Comparison of ENCODE assay signal across 19 cellular contexts in genomic region chr4:171759274-171759673, GRCh38. TPM values are rescaled to one million over a fixed set of nuclear protein-coding genes. Genes with fewer than 3 reads are reported as not detected.
A peak's percentile ranks its signal among the peaks of the same experiment; 100 is the strongest.
DNase-seq lines count a peak whose midpoint lies in the region; ATAC-seq and TF ChIP-seq lines count a peak whose summit lies in the region.
"Had no signal": no experiment of that assay in that cellular context is flagged by ENCODE, and none has a peak within 500 bp of the region (broad histone marks: within the 10 kb centered on the region; RNA-seq: fewer than 3 reads in every experiment).

No MANE protein-coding gene starts in this region.

- TF ChIP-seq CTCF in lower lobe of right lung (IDR thresholded peaks at IDR 0.05) = no peak
- TF ChIP-seq CTCF in upper lobe of left lung (IDR thresholded peaks at IDR 0.05) = no peak
- no peak for TF ChIP-seq CTCF in BE2C (IDR thresholded peaks at IDR 0.05; ENCODE audit: low read depth, low read length)

- no peak overlapping the region for H3K4me3 ChIP-seq in lower lobe of right lung
- H3K4me3 ChIP-seq in upper lobe of left lung = no peak overlapping the region
- no peak overlapping the region for H3K4me3 ChIP-seq in BE2C (ENCODE audit: low read depth, low read length)
- H3K4me3 ChIP-seq: BLaER1, GM12878, GM23248 had no signal

- TF ChIP-seq POLR2A in upper lobe of left lung (IDR thresholded peaks at IDR 0.05) = no peak

- ATAC-seq in lower lobe of right lung = peak; percentile 85 to 94
- ATAC-seq in upper lobe of left lung (ENCODE audit: low FRiP score in 2 of 2) = peak; percentile 29 to 85
- no peak for ATAC-seq in GM21723 (IDR thresholded peaks at IDR 0.05; ENCODE audit: unreplicated experiment)
- no peak for ATAC-seq in HG03280 (IDR thresholded peaks at IDR 0.05; ENCODE audit: unreplicated experiment)
- ATAC-seq: CD8-positive, alpha-beta T cell; GM12878 had no signal

- TF ChIP-seq EP300 in upper lobe of left lung (IDR thresholded peaks at IDR 0.05) = no peak

- intact Hi-C loops in lower lobe of right lung (cut with DNase I) = no loop called here

- H3K27ac ChIP-seq in lower lobe of right lung (no peak overlapping the region), upper lobe of left lung (no peak overlapping the region)
- H3K27ac ChIP-seq: BLaER1, C4-2B, GM23248 had no signal

- DNase-seq in DMS53 (lab: John Stamatoyannopoulos, UW) = peak; percentile 75
- DNase-seq in NCI-H510A (lab: John Stamatoyannopoulos, UW) = peak; percentile 24
- peak; percentile 51 for DNase-seq in lower lobe of right lung
- DNase-seq in upper lobe of left lung = peak in 1 of 2 donors; percentile 78
- no peak for DNase-seq in BE2C
- DNase-seq: 8988T; CD4-positive, CD25-positive, alpha-beta regulatory T cell; CD8-positive, alpha-beta T cell; DMS 273 treated with DMSO at 0.1 percent for 48 hours; EL; GDM1; GM23248; H7; HCEC 1CT had no signal

- H3K36me3 ChIP-seq in lower lobe of right lung (no peaks in the 10 kb centered on the region), upper lobe of left lung (no peaks in the 10 kb centered on the region), BE2C (no peaks in the 10 kb centered on the region)
- H3K36me3 ChIP-seq: BLaER1 had no signal

- 78% methylated on average over 5 of the region's 5 CpGs; no CpG with 5 or more reads in 1 of the 2 donors for WGBS in upper lobe of left lung, 2 donors

- H3K27me3 ChIP-seq in lower lobe of right lung (ENCODE audit: low read depth) = no peaks in the 10 kb centered on the region
- no peaks in the 10 kb centered on the region for H3K27me3 ChIP-seq in upper lobe of left lung
- no peaks in the 10 kb centered on the region for H3K27me3 ChIP-seq in BE2C
- H3K27me3 ChIP-seq: BLaER1 had no signal

- H3K9me3 ChIP-seq in lower lobe of right lung (no peaks in the 10 kb centered on the region), upper lobe of left lung (no peaks in the 10 kb centered on the region), BE2C (no peaks in the 10 kb centered on the region)

- H3K4me1 ChIP-seq in lower lobe of right lung = no peaks in the 10 kb centered on the region
- H3K4me1 ChIP-seq in upper lobe of left lung = no peaks in the 10 kb centered on the region
- no peaks in the 10 kb centered on the region; the same call in 1 of the 2 replicates for H3K4me1 ChIP-seq in BE2C
- H3K4me1 ChIP-seq: BLaER1 had no signal

RNA-seq across cellular contexts. Expression of gene GALNTL6, which starts 53.9 kb away (rescaled TPM):
- total RNA-seq in lower lobe of right lung (not detected), upper lobe of left lung (10 to 100 TPM in 1 of 6 donors, under 1 TPM in 1, not detected in 4; 0.26 to 18.9 TPM)
- 2.4 TPM for polyA plus RNA-seq in BE2C (2012; ENCODE audit: insufficient read depth, insufficient read length, low read depth)
- total RNA-seq: CD4-positive, CD25-positive, alpha-beta regulatory T cell; CD8-positive, alpha-beta T cell; GM12878; GM23248 had no signal
- polyA plus RNA-seq: CD4-positive, CD25-positive, alpha-beta regulatory T cell; GM23248 had no signal

Comparison
In these comparisons a context has a peak if more than half of its experiments do, and no peak if none do; other contexts are left out.
1. ATAC-seq: peak in lower lobe of right lung (2 of 2) and upper lobe of left lung (2 of 2); none in GM21723 (single experiment) and HG03280 (single experiment).